ENCODE assay signal across 16 cellular contexts in genomic region chr22:38882972-38883622, GRCh38. TPM values are rescaled to one million over a fixed set of nuclear protein-coding genes. Genes with fewer than 3 reads are reported as not detected.
DNase-seq lines count a peak whose midpoint lies in the region; ATAC-seq and TF ChIP-seq lines count a peak whose summit lies in the region.
"Had no signal": no experiment of that assay in that cellular context is flagged by ENCODE, and none has a peak within 500 bp of the region (broad histone marks: within the 10 kb centered on the region; RNA-seq: fewer than 3 reads in every experiment).

No MANE protein-coding gene starts in this region.

- H3K4me3 ChIP-seq in Karpas-422 (ENCODE audit: low read length) (no peak overlapping the region), esophagus squamous epithelium (no peak overlapping the region), sigmoid colon (no peak overlapping the region)
- H3K4me3 ChIP-seq: A549, suprapubic skin had no signal

- H2AFZ ChIP-seq in Karpas-422 (ENCODE audit: low read length) = no peak overlapping the region

- intact Hi-C loops in activated CD4-positive, alpha-beta T cell treated with anti-CD3 and anti-CD28 coated beads, Interleukin-2, amount 10 ng/mL, durations not matched to agents 24 days and 14 days (cut with micrococcal nuclease) = no loop called here
- intact Hi-C loops in esophagus squamous epithelium (cut with DNase I) = no loop called here
- intact Hi-C loops in sigmoid colon (cut with DNase I) = no loop called here

- H3K27ac ChIP-seq in Karpas-422 (ENCODE audit: low read length) = no peak overlapping the region
- H3K27ac ChIP-seq in esophagus squamous epithelium = peak overlapping the region in 3 of 4 donors; percentile 74 to 90 (median 86)
- H3K27ac ChIP-seq in sigmoid colon = peak overlapping the region; percentile 89 to 91 (median 90)
- H3K27ac ChIP-seq: A549, HL-60, WERI-Rb-1 had no signal

- H3K4me3 Mint-ChIP-seq in activated CD4-positive, alpha-beta T cell treated with anti-CD3 and anti-CD28 coated beads, Interleukin-2, amount 10 ng/mL, durations not matched to agents 24 days and 14 days = no peak overlapping the region

- no peaks in the 10 kb centered on the region for H3K9me2 ChIP-seq in Karpas-422 (replicated peaks; ENCODE audit: insufficient read depth, low read length)

- H3K36me3 ChIP-seq in Karpas-422 (ENCODE audit: insufficient read depth, low read length) (no peaks in the 10 kb centered on the region), esophagus squamous epithelium (no peaks in the 10 kb centered on the region), sigmoid colon (no peaks in the 10 kb centered on the region)
- H3K36me3 ChIP-seq: suprapubic skin, WERI-Rb-1 had no signal

- no peaks in the 10 kb centered on the region for H3K9me3 ChIP-seq in Karpas-422 (ENCODE audit: low read length)
- no peaks in the 10 kb centered on the region for H3K9me3 ChIP-seq in esophagus squamous epithelium
- no peaks in the 10 kb centered on the region for H3K9me3 ChIP-seq in sigmoid colon
- H3K9me3 ChIP-seq: A549, suprapubic skin had no signal

- DNase-seq in activated CD4-positive, alpha-beta T cell treated with anti-CD3 and anti-CD28 coated beads, Interleukin-2, amount 10 ng/mL, durations not matched to agents 24 days and 14 days = peak; percentile 58
- no peak for DNase-seq in activated CD4-positive, alpha-beta T cell treated with anti-CD3 and anti-CD28 coated beads, Interleukin-2, amount 50 U/mL, for 4 hours
- peak; percentile 35 for DNase-seq in Karpas-422
- DNase-seq in esophagus squamous epithelium (lab: John Stamatoyannopoulos, UW) = no peak
- no peak for DNase-seq in sigmoid colon
- DNase-seq: activated T-cell treated with anti-CD3 and anti-CD28 coated beads for 4 hours, naive B cell, NCI-H1930, WERI-Rb-1 had no signal

- ATAC-seq in GM21515 (IDR thresholded peaks at IDR 0.05; ENCODE audit: unreplicated experiment) (no peak), HG03025 (IDR thresholded peaks at IDR 0.05; ENCODE audit: low FRiP score, unreplicated experiment) (no peak), HG03196 (IDR thresholded peaks at IDR 0.05; ENCODE audit: unreplicated experiment) (no peak)
- ATAC-seq: A549 had no signal

- no peaks in the 10 kb centered on the region for H3K36me3 Mint-ChIP-seq in activated CD4-positive, alpha-beta T cell treated with anti-CD3 and anti-CD28 coated beads, Interleukin-2, amount 10 ng/mL, durations not matched to agents 24 days and 14 days (ENCODE audit: low read depth)
- H3K36me3 Mint-ChIP-seq: brain, naive B cell had no signal

- no peak overlapping the region for H3K9ac ChIP-seq in Karpas-422 (ENCODE audit: low read length)

- H3K27me3 Mint-ChIP-seq in activated CD4-positive, alpha-beta T cell treated with anti-CD3 and anti-CD28 coated beads, Interleukin-2, amount 10 ng/mL, durations not matched to agents 24 days and 14 days = peaks cover 16% of the 10 kb centered on the region

- H3K4me1 ChIP-seq in Karpas-422 (ENCODE audit: low read length) (no peaks in the 10 kb centered on the region), esophagus squamous epithelium (peaks cover 19 to 33% (median 22%) of the 10 kb centered on the region in 3 donors), sigmoid colon (peaks cover 0 to 33% (median 27%) of the 10 kb centered on the region in 4 donors)

- H3K9me3 Mint-ChIP-seq in activated CD4-positive, alpha-beta T cell treated with anti-CD3 and anti-CD28 coated beads, Interleukin-2, amount 10 ng/mL, durations not matched to agents 24 days and 14 days = no peaks in the 10 kb centered on the region
- H3K9me3 Mint-ChIP-seq: naive B cell had no signal

- no peak for TF ChIP-seq CTCF in esophagus squamous epithelium (IDR thresholded peaks at IDR 0.05)
- no peak for TF ChIP-seq CTCF in sigmoid colon (IDR thresholded peaks at IDR 0.05)

- H3K79me2 ChIP-seq in Karpas-422 (ENCODE audit: low read length) = no peaks in the 10 kb centered on the region

- H3K4me2 ChIP-seq in Karpas-422 (ENCODE audit: low read depth, low read length, poor library complexity, severe bottlenecking) = no peak overlapping the region
- H3K4me2 ChIP-seq: A549 had no signal

- WGBS in esophagus squamous epithelium, 2 donors = 24 to 43% methylated on average over 6 to 7 of the region's 9 CpGs
- WGBS in sigmoid colon, 2 donors = 66 to 67% methylated on average over 9 of the region's 9 CpGs

- H3K27ac Mint-ChIP-seq in activated CD4-positive, alpha-beta T cell treated with anti-CD3 and anti-CD28 coated beads, Interleukin-2, amount 10 ng/mL, durations not matched to agents 24 days and 14 days = peak overlapping the region; percentile 81
- H3K27ac Mint-ChIP-seq: naive B cell had no signal

- H3K4me1 Mint-ChIP-seq in activated CD4-positive, alpha-beta T cell treated with anti-CD3 and anti-CD28 coated beads, Interleukin-2, amount 10 ng/mL, durations not matched to agents 24 days and 14 days = peaks cover 21% of the 10 kb centered on the region
- H3K4me1 Mint-ChIP-seq: naive B cell had no signal

- H4K20me1 ChIP-seq in Karpas-422 (ENCODE audit: insufficient read depth, low read depth, low read length) = no peaks in the 10 kb centered on the region

- TF ChIP-seq POLR2A in esophagus squamous epithelium (IDR thresholded peaks at IDR 0.05) (no peak), sigmoid colon (IDR thresholded peaks at IDR 0.05) (no peak)

- TF ChIP-seq EP300 in sigmoid colon (IDR thresholded peaks at IDR 0.05) = no peak

- peaks cover 3% of the 10 kb centered on the region; the same call in 1 of the 2 replicates for H3K27me3 ChIP-seq in Karpas-422 (ENCODE audit: low read length)
- no peaks in the 10 kb centered on the region for H3K27me3 ChIP-seq in esophagus squamous epithelium
- H3K27me3 ChIP-seq in sigmoid colon = no peaks in the 10 kb centered on the region
- H3K27me3 ChIP-seq: suprapubic skin had no signal

RNA-seq across cellular contexts. Expression of gene CBX6, which starts 11.1 kb away (rescaled TPM):
- total RNA-seq in activated CD4-positive, alpha-beta T cell treated with anti-CD3 and anti-CD28 coated beads, Interleukin-2, amount 10 ng/mL, durations not matched to agents 24 days and 14 days = 178 and 180 TPM in 2 replicates
- total RNA-seq in Karpas-422 (2014; rRNA removed; shearing (Covaris generic); ENCODE audit: low replicate concordance) = 30.5 and 46.4 TPM in 2 replicates
- total RNA-seq in esophagus squamous epithelium (10 to 100 TPM in 2 of 4 donors, 1 to 10 TPM in 2; 7.8 to 27.7 (median 11.8) TPM), sigmoid colon (10 to 100 TPM; 47.2 to 90.6 (median 59.3) TPM)
- polyA plus RNA-seq in sigmoid colon = 10 to 100 TPM in 1 of 3 donors, 1 to 10 TPM in 2; 4.2 to 23.8 (median 5.1) TPM

RNA-seq across cellular contexts. Expression of gene NPTXR, which starts 39.3 kb away (rescaled TPM):
- total RNA-seq in activated CD4-positive, alpha-beta T cell treated with anti-CD3 and anti-CD28 coated beads, Interleukin-2, amount 10 ng/mL, durations not matched to agents 24 days and 14 days = 0.98 and 1.0 TPM in 2 replicates
- not detected in 2 replicates for total RNA-seq in Karpas-422 (2014; rRNA removed; shearing (Covaris generic); ENCODE audit: low replicate concordance)
- total RNA-seq in esophagus squamous epithelium (1 to 10 TPM in 1 of 4 donors, under 1 TPM in 3; 0.26 to 2.3 (median 0.63) TPM), sigmoid colon (10 to 100 TPM in 1 of 4 donors, 1 to 10 TPM in 3; 3.9 to 14.4 (median 5.3) TPM)
- 1 to 10 TPM in 1 of 3 donors, under 1 TPM in 1, not detected in 1; under 0.01 to 2.9 TPM for polyA plus RNA-seq in sigmoid colon

Comparison
In these comparisons a context has a peak if more than half of its experiments do, and no peak if none do; other contexts are left out.
1. DNase-seq: peak in activated CD4-positive, alpha-beta T cell treated with anti-CD3 and anti-CD28 coated beads, Interleukin-2, amount 10 ng/mL, durations not matched to agents 24 days and 14 days (single experiment) and Karpas-422 (single experiment); none in activated CD4-positive, alpha-beta T cell treated with anti-CD3 and anti-CD28 coated beads, Interleukin-2, amount 50 U/mL, for 4 hours (0 of 2), esophagus squamous epithelium (single experiment) and sigmoid colon (single experiment).